Comparison of ENCODE assay signal across 9 cellular contexts in the genomic region with DNA sequence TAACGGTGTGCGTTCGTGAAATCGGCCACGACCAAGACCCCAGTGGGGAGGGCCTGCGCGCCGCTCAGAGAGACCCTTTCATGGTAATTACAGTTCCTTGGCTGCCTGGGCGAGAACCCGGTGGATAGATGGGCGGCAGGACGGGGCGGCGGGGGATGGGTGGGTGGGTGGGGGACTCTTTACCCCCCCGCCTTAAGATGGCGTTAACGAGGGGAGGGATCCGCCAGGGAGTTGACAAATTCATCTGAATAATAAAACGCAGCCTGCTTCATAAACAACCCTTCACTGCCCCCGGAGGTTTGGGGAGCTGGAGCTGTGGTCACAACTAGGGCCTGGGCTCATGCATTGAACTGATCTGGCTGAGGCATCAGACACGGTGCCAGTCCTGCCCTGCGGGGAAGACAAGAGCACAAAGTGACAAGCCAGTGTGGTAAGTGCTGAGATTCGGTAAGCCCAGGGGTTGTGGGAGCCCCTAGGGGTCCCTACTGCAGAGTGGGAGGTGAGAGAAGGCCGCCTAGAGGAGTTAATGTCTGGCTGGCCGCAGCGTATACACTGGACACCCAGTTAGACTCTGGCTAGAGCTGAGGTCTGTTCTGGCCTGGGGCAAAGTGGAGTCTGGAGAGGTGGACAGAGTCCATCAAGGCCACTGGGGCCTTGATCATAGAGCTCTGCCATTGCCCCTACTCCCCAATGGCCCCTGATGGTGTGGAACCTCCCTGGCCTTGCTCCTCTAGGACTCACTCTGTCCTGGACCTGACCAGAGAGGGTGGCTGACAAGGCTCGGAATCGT. TPM values are rescaled to one million over a fixed set of nuclear protein-coding genes. Genes with fewer than 3 reads are reported as not detected.
A peak's percentile ranks its signal among the peaks of the same experiment; 100 is the strongest.
DNase-seq lines count a peak whose midpoint lies in the region; ATAC-seq and TF ChIP-seq lines count a peak whose summit lies in the region.
"Had no signal": no experiment of that assay in that cellular context is flagged by ENCODE, and none has a peak within 500 bp of the region (broad histone marks: within the 10 kb centered on the region; RNA-seq: fewer than 3 reads in every experiment).

No MANE protein-coding gene starts in this region.

- peaks cover 15 to 48% of the 10 kb centered on the region in 2 donors for H3K4me1 ChIP-seq in adrenal gland (replicated peaks in 1 of 2)

- peaks cover 50% of the 10 kb centered on the region for H3K4me1 Mint-ChIP-seq in HFFc6 (ENCODE audit: low read depth)

- peak; percentile 50 for DNase-seq in AG08395 (ENCODE audit: low spot score)
- peak; percentile 13 for DNase-seq in HFFc6
- DNase-seq in adrenal gland = peak; percentile 40 to 72 (median 54)
- peak; percentile 46 for DNase-seq in iPS-NIHi7 (ENCODE audit: extremely low spot score)
- DNase-seq in T-helper 9 cell = no peak

- ATAC-seq in HG03175 (IDR thresholded peaks at IDR 0.05; ENCODE audit: unreplicated experiment) (no peak), HG03565 (IDR thresholded peaks at IDR 0.05; ENCODE audit: unreplicated experiment) (no peak)

- peak overlapping the region; percentile 92 for H3K4me3 Mint-ChIP-seq in HFFc6

- no peaks in the 10 kb centered on the region for H3K36me3 Mint-ChIP-seq in HFFc6 (ENCODE audit: low read depth)

- no peaks in the 10 kb centered on the region for H3K9me3 ChIP-seq in adrenal gland (replicated peaks in 1 of 3)

- intact Hi-C loops in adrenal gland (cut with DNase I) = no loop called here

- no peaks in the 10 kb centered on the region for H3K9me3 Mint-ChIP-seq in HFFc6

- TF ChIP-seq CTCF in HFFc6 (IDR thresholded peaks at IDR 0.05) (no peak), adrenal gland (IDR thresholded peaks at IDR 0.05) (no peak)

- WGBS in adrenal gland, 4 donors = 5 to 19% (median 11%) methylated on average over 9 to 28 of the region's 28 CpGs

- peaks cover 3% of the 10 kb centered on the region for H3K27me3 Mint-ChIP-seq in HFFc6 (ENCODE audit: insufficient read depth)

- H3K27ac ChIP-seq in adrenal gland = peak overlapping the region; percentile 83 to 99 (median 89)
- H3K27ac ChIP-seq in skin epidermis = peak overlapping the region; percentile 9 to 91 (median 81)

- no peaks in the 10 kb centered on the region for H3K36me3 ChIP-seq in adrenal gland (replicated peaks in 1 of 2)

- no peaks in the 10 kb centered on the region for H3K27me3 ChIP-seq in adrenal gland

- peak in 1 of 2 donors; percentile 3 for TF ChIP-seq POLR2A in adrenal gland (IDR thresholded peaks at IDR 0.05)

- H3K4me3 ChIP-seq in adrenal gland (peak overlapping the region; percentile 38 to 85 (median 64)), skin epidermis (peak overlapping the region; percentile 45 to 81 (median 67))

- peak overlapping the region; percentile 83 for H3K27ac Mint-ChIP-seq in HFFc6

RNA-seq across cellular contexts. Expression of gene MRAS, which starts 0.8 kb away (rescaled TPM):
- 10 to 100 TPM; 62.7 to 97.4 (median 76.1) TPM for total RNA-seq in HFFc6 (2021; fragmentation: NEBNext Ultra II Directional; extraction: Animal tissue kit (Norgen Biotek cat#: 25700))
- total RNA-seq in adrenal gland = 100 to 1,000 TPM in 5 of 8 donors, 10 to 100 TPM in 3; 52.5 to 337 (median 109) TPM
- polyA plus RNA-seq in adrenal gland = 100 to 1,000 TPM in 1 of 3 donors, 10 to 100 TPM in 2; 47.9 to 273 (median 60.0) TPM

RNA-seq across cellular contexts. Expression of gene NME9, which starts 19.5 kb away (rescaled TPM):
- not detected for total RNA-seq in HFFc6 (2021; fragmentation: NEBNext Ultra II Directional; extraction: Animal tissue kit (Norgen Biotek cat#: 25700))
- total RNA-seq in adrenal gland = 1 to 10 TPM in 2 of 8 donors, under 1 TPM in 1, not detected in 5; 0.46 to 1.9 (median 1.1) TPM
- polyA plus RNA-seq in adrenal gland = 1 to 10 TPM in 1 of 3 donors, under 1 TPM in 2; 0.46 to 2.6 (median 0.77) TPM
- total RNA-seq: dermis microvascular lymphatic vessel endothelial cell had no signal
